Comparison of ENCODE assay signal across 33 cellular contexts in the genomic region with DNA sequence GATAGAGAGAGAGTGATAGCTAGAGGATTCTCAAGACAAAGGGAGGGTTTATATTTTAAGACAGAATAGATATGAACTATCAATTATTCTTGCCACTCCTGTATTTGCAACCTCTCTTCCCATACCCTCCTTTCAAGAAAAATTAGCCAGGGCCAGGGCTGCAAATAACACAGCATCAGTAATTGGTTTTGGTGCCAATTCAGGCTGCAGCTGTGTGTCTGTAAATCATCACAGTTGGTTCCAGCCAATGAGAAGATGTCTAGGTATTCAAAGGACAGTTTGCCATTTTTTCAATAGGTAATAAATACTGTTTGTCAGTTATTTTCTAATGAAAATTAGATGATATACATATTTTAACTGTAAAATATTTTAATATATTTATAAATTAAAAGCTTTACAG.
"Had no signal": no experiment of that assay in that cellular context is flagged by ENCODE, and none has a peak within 500 bp of the region (broad histone marks: within the 10 kb centered on the region; RNA-seq: fewer than 3 reads in every experiment).

No MANE protein-coding gene starts in this region.

- H3K4me3 ChIP-seq: adrenal gland, body of pancreas, breast epithelium had no signal

- H3K9me3 ChIP-seq: adrenal gland, body of pancreas had no signal

- DNase-seq: activated B cell treated with CpG ODN at 0.5 μM for 24 hours; activated CD4-positive, alpha-beta memory T cell treated with anti-CD3 and anti-CD28 coated beads for 36 hours; activated CD4-positive, alpha-beta T cell treated with anti-CD3 and anti-CD28 coated beads for 4 hours; activated CD4-positive, alpha-beta T cell treated with anti-CD3 and anti-CD28 coated beads, Interleukin-2, amount 10 ng/mL, durations not matched to agents 24 days and 14 days; activated CD4-positive, alpha-beta T cell treated with anti-CD3 and anti-CD28 coated beads, Interleukin-2, amount 50 U/mL, for 1 hour; activated CD4-positive, alpha-beta T cell treated with anti-CD3 and anti-CD28 coated beads, Interleukin-2, amount 50 U/mL, for 4 hours; activated CD4-positive, CD25-positive, alpha-beta regulatory T cell treated with anti-CD3 and anti-CD28 coated beads, Interleukin-2, amount 50 U/mL, for 72 hours; activated CD8-positive, alpha-beta memory T cell treated with anti-CD3 and anti-CD28 coated beads, Interleukin-2, amount 50 U/mL, for 4 hours; activated CD8-positive, alpha-beta T cell treated with anti-CD3 and anti-CD28 coated beads for 36 hours; activated effector memory CD4-positive, alpha-beta T cell treated with anti-CD3 and anti-CD28 coated beads, Interleukin-2, amount 50 U/mL, for 16 hours; activated gamma-delta T cell treated with Interleukin-2 at 50 U/mL for 16 hours; activated naive CD4-positive, alpha-beta T cell; activated naive CD4-positive, alpha-beta T cell treated with anti-CD3 and anti-CD28 coated beads for 36 hours; activated naive CD4-positive, alpha-beta T cell treated with anti-CD3 and anti-CD28 coated beads, Interleukin-2, amount 50 U/mL, for 16 hours; activated naive CD8-positive, alpha-beta T cell treated with anti-CD3 and anti-CD28 coated beads for 36 hours; activated T-cell treated with anti-CD3 and anti-CD28 coated beads for 4 hours; activated T-cell treated with anti-CD3 and anti-CD28 coated beads, Interleukin-2, amount 50 U/mL, for 1 hour; activated T-cell treated with anti-CD3 and anti-CD28 coated beads, Interleukin-2, amount 50 U/mL, for 4 hours; activated T-cell treated with anti-CD3 and anti-CD28 coated beads, Interleukin-2, amount 50 U/mL, for 72 hours; adrenal gland; amniotic stem cell; aorta; body of pancreas; brain microvascular endothelial cell; central memory CD4-positive, alpha-beta T cell; T-helper 2 cell; T-helper 9 cell had no signal

- H3K27me3 ChIP-seq: adrenal gland, body of pancreas, brain microvascular endothelial cell, breast epithelium had no signal

- H3K36me3 ChIP-seq: adrenal gland, brain microvascular endothelial cell, breast epithelium had no signal

- FAIRE-seq: astrocyte, TTC549 had no signal

- ATAC-seq: activated CD8-positive, alpha-beta T cell treated with anti-CD3 and anti-CD28 coated beads for 36 hours; activated naive CD4-positive, alpha-beta T cell treated with anti-CD3 and anti-CD28 coated beads, Interleukin-2, amount 50 U/mL, for 72 hours; activated T-cell treated with anti-CD3 and anti-CD28 coated beads, Interleukin-2, amount 50 U/mL, for 4 hours; activated T-cell treated with anti-CD3 and anti-CD28 coated beads, Interleukin-2, amount 50 U/mL, for 72 hours; activated T-helper 17 cell treated with anti-CD3 and anti-CD28 coated beads, Interleukin-2, amount 50 U/mL, for 72 hours; body of pancreas had no signal

- H3K27ac ChIP-seq: adrenal gland, body of pancreas, brain microvascular endothelial cell, breast epithelium, VCaP had no signal
